In the genomic region with DNA sequence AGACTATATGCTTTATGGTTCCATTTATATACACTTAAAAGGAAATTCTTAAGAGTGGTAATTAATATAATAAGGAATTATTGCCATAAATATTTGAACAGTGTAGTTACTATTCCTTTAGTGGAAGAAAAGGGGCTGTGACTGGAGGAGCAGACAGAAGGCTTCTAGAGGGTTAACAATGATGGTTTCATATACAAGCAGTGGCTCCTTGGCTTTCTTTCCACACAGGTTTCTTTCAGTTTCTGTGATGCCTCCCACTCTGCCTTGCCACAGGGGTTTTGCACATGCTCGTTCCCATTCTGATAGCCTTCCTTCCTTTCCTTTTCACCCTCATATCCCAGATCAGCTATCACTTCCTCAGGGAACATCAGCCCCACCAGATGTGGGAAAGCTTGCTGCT, we compare ENCODE assay signal across 16 cellular contexts.
"Had no signal": no experiment of that assay in that cellular context is flagged by ENCODE, and none has a peak within 500 bp of the region (broad histone marks: within the 10 kb centered on the region; RNA-seq: fewer than 3 reads in every experiment).

No MANE protein-coding gene starts in this region.

- ATAC-seq: gastroesophageal sphincter, heart right ventricle, SK-N-SH treated with all-trans-retinoic acid at 6 μM for 48 hours had no signal

- H3K4me3 Mint-ChIP-seq: brain, nephron had no signal

- H3K4me1 Mint-ChIP-seq: brain, nephron had no signal

- DNase-seq: activated CD4-positive, alpha-beta T cell treated with anti-CD3 and anti-CD28 coated beads for 1 hour; activated naive CD4-positive, alpha-beta T cell; amygdala; central memory CD4-positive, alpha-beta T cell; colonic mucosa; heart right ventricle; nucleus accumbens; stimulated activated CD4-positive, alpha-beta T cell treated with anti-CD3 and anti-CD28 coated beads, Interleukin-4, amount 100 ng/mL, for 4 hours; stimulated activated CD8-positive, alpha-beta memory T cell treated with anti-CD3 and anti-CD28 coated beads, Interleukin-4, amount 100 ng/mL, for 48 hours; stimulated activated naive CD4-positive, alpha-beta T cell treated with Interleukin-2 at 50 U/mL for 16 hours; testis; upper lobe of left lung had no signal

- H3K27me3 Mint-ChIP-seq: brain had no signal

- H3K9me3 Mint-ChIP-seq: brain, nephron had no signal

- H3K27ac Mint-ChIP-seq: brain, nephron had no signal
